9 cellular contexts compared by ENCODE assay signal in the genomic region with DNA sequence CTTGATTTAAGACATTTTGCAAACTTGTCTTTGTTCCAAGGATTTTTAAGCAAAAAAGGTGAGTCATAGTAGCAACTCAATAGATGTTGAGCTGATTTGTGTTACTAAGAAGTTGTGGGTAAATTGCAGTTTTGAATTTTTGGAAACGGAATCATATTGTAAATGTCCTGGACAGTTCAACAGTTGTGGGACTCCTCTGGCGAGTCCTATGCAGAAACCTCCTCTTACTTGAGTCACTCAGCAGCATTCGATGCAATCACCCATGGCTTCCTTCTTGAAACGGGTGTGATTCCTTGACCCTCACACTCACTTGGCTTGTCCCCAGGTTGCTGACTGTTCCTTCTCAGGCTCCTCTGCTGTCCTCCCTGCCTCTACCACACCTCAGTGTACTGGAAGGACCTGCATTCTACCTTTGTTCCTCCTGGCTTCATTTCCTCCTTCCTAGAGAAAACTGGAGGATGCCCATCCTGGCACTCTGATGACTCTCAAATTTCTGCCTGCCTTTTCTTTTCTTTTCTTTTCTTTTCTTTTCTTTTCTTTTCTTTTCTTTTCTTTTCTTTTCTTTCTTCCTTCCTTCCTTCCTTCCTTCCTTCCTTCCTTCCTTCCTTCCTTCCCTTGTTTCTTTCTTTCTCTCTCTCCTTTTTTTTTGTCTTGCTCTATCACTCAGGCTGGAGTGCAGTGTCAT. TPM values are rescaled to one million over a fixed set of nuclear protein-coding genes. Genes with fewer than 3 reads are reported as not detected.
DNase-seq lines count a peak whose midpoint lies in the region; ATAC-seq and TF ChIP-seq lines count a peak whose summit lies in the region.
"Had no signal": no experiment of that assay in that cellular context is flagged by ENCODE, and none has a peak within 500 bp of the region (broad histone marks: within the 10 kb centered on the region; RNA-seq: fewer than 3 reads in every experiment).

No MANE protein-coding gene starts in this region.

- no peaks in the 10 kb centered on the region for H3K27me3 Mint-ChIP-seq in MCF 10A (ENCODE audit: insufficient read depth, unreplicated experiment)

- H3K36me3 Mint-ChIP-seq in MCF 10A (ENCODE audit: insufficient read depth, unreplicated experiment) = peaks cover 9% of the 10 kb centered on the region

- peaks cover 6% of the 10 kb centered on the region; the same call in 1 of the 2 replicates for H3K9me1 ChIP-seq in IMR-90 (ENCODE audit: insufficient read depth, low read length)

- dilution Hi-C loops in IMR-90 (cut with HindIII; ENCODE audit: low sequenced_read_pairs, unreplicated experiment) = no loop called here

- POLR2A ChIA-PET in IMR-90 (lab: Charles Lee; ENCODE audit: unreplicated experiment) = no interaction called here
- POLR2A ChIA-PET in MCF 10A (lab: Yijun Ruan, JAX) = interaction anchor here (0.7 to 1.6 kb wide), 2 partner anchors 18 to 98 kb away, joined by 3 to 5 read pairs; no protein-coding TSS in a partner anchor

- peak overlapping the region; percentile 15; the same call in 1 of the 2 replicates for H3K4ac ChIP-seq in IMR-90 (ENCODE audit: low read depth, low read length)

- H3K79me2 ChIP-seq in osteoblast (ENCODE audit: insufficient read depth, low read length) = no peaks in the 10 kb centered on the region

- CTCF ChIA-PET in IMR-90 (lab: Yijun Ruan, JAX) (no interaction called here), MCF 10A (lab: Yijun Ruan, JAX) (interaction anchor here (0.7 to 1.3 kb wide), 2 partner anchors 11 to 1395 kb away, joined by 3 read pairs; no protein-coding TSS in a partner anchor)

- H3K36me3 ChIP-seq in BLaER1 treated with 17β-estradiol and CSF1 and Interleukin-3, amounts not matched to agents 10 nM and 100 nM = no peaks in the 10 kb centered on the region
- H3K36me3 ChIP-seq in IMR-90 (ENCODE audit: control insufficient read depth, insufficient read depth, low read length) (no peaks in the 10 kb centered on the region), osteoblast (ENCODE audit: insufficient read depth, low read length) (no peaks in the 10 kb centered on the region)

- no peak overlapping the region for H3K9ac ChIP-seq in BLaER1 treated with 17β-estradiol and CSF1 and Interleukin-3, amounts not matched to agents 10 nM and 100 nM
- no peak overlapping the region for H3K9ac ChIP-seq in IMR-90 (ENCODE audit: low read depth, low read length)

- 0 out of 2 replicates have a peak overlapping the region, but pooled peaks have one; percentile 59 for H3K23ac ChIP-seq in IMR-90 (ENCODE audit: low read depth, low read length)

- peak overlapping the region; percentile 44 for H2AK9ac ChIP-seq in IMR-90 (replicated peaks; ENCODE audit: low read depth, low read length, poor library complexity)

- in situ Hi-C loops in IMR-90 (cut with MboI; ENCODE audit: low sequenced_read_pairs) = no loop called here

- no peaks in the 10 kb centered on the region for H3K9me3 ChIP-seq in BLaER1 treated with 17β-estradiol and CSF1 and Interleukin-3, amounts not matched to agents 10 nM and 100 nM (replicated peaks in 1 of 11)
- no peaks in the 10 kb centered on the region for H3K9me3 ChIP-seq in IMR-90 (ENCODE audit: control insufficient read depth, insufficient read depth, low read length)
- no peaks in the 10 kb centered on the region for H3K9me3 ChIP-seq in osteoblast (ENCODE audit: low read depth, low read length)

- TF ChIP-seq CTCF in IMR-90 (conservative IDR thresholded peaks at IDR 0.05; ENCODE audit: low read depth, low read length) (no peak), MCF 10A (IDR thresholded peaks at IDR 0.05; ENCODE audit: unreplicated experiment) (no peak), osteoblast (IDR thresholded peaks at IDR 0.05; ENCODE audit: extremely low read depth, low read depth, low read length) (no peak)

- H4K5ac ChIP-seq in IMR-90 (ENCODE audit: low read depth, low read length) = no peak overlapping the region

- no peak overlapping the region; a peak in 2 of 20 replicates for H3K4me3 ChIP-seq in BLaER1 treated with 17β-estradiol and CSF1 and Interleukin-3, amounts not matched to agents 10 nM and 100 nM
- no peak overlapping the region for H3K4me3 ChIP-seq in IMR-90 (ENCODE audit: insufficient read depth, low read depth, low read length)
- H3K4me3 ChIP-seq in osteoblast (ENCODE audit: insufficient read depth, low read length) = peak overlapping the region; percentile 19

- no peaks in the 10 kb centered on the region for H3K27me3 ChIP-seq in BLaER1 treated with 17β-estradiol and CSF1 and Interleukin-3, amounts not matched to agents 10 nM and 100 nM
- H3K27me3 ChIP-seq in IMR-90 (ENCODE audit: control insufficient read depth, insufficient read depth, low read length) (peaks cover 8% of the 10 kb centered on the region), osteoblast (ENCODE audit: insufficient read depth, low read length) (no peaks in the 10 kb centered on the region)

- peak overlapping the region in 1 of 2 experiments; percentile 30; a peak in 1 of 4 replicates for H4K8ac ChIP-seq in IMR-90 (ENCODE audit: low read depth in 2 of 2, low read length in 2 of 2)

- ATAC-seq in IMR-90 (ENCODE audit: low read depth) (peak; percentile 49), GM19397 (IDR thresholded peaks at IDR 0.05; ENCODE audit: unreplicated experiment) (no peak), GM21367 (IDR thresholded peaks at IDR 0.05; ENCODE audit: unreplicated experiment) (no peak), HG02610 (IDR thresholded peaks at IDR 0.05; ENCODE audit: unreplicated experiment) (no peak)

- no peak overlapping the region for H2BK20ac ChIP-seq in IMR-90 (ENCODE audit: low read depth, low read length)

- H3K79me1 ChIP-seq in IMR-90 (ENCODE audit: low read depth in 1 of 2, low read length in 2 of 2) = no peaks in the 10 kb centered on the region

- H2AFZ ChIP-seq in IMR-90 (replicated peaks; ENCODE audit: low read length, poor library complexity) (no peak overlapping the region), osteoblast (ENCODE audit: low read length) (peak overlapping the region; percentile 70)

- H3K4me1 ChIP-seq in BLaER1 treated with 17β-estradiol and CSF1 and Interleukin-3, amounts not matched to agents 10 nM and 100 nM = peaks cover 18 to 30% (median 27%) of the 10 kb centered on the region in 10 experiments
- H3K4me1 ChIP-seq in IMR-90 (ENCODE audit: control insufficient read depth, insufficient read depth, low read length) (peaks cover 13% of the 10 kb centered on the region), osteoblast (ENCODE audit: insufficient read depth, low read length) (peaks cover 42% of the 10 kb centered on the region)

- H3K9me3 Mint-ChIP-seq in MCF 10A (ENCODE audit: unreplicated experiment) = no peaks in the 10 kb centered on the region

- TF ChIP-seq RAD21 in IMR-90 (IDR thresholded peaks at IDR 0.05; ENCODE audit: low read length) = no peak

- H3K27ac Mint-ChIP-seq in MCF 10A (ENCODE audit: low read depth, unreplicated experiment) = peak overlapping the region; percentile 66
- H3K27ac Mint-ChIP-seq: activated T-helper 1 cell treated with anti-CD3 and anti-CD28 coated beads, Interleukin-12 subunit alpha, Interleukin-12 subunit beta, Interleukin-2, Interleukin-4 antibody, amounts not matched to agents 30 ng/mL and 10 ng/mL and 1 ng/mL, durations not matched to agents 14 hours and 24 hours and 36 hours had no signal

- H3K4me3 Mint-ChIP-seq in MCF 10A (ENCODE audit: unreplicated experiment) = peak overlapping the region; percentile 65

- H3K4me2 ChIP-seq in BLaER1 treated with 17β-estradiol and CSF1 and Interleukin-3, amounts not matched to agents 10 nM and 100 nM = peak overlapping the region; percentile 73 to 97 (median 88)
- H3K4me2 ChIP-seq in IMR-90 (ENCODE audit: low read depth, low read length) (peak overlapping the region; percentile 66), osteoblast (ENCODE audit: insufficient read depth, low read length) (peak overlapping the region; percentile 83)

- H3K14ac ChIP-seq in IMR-90 (replicated peaks; ENCODE audit: low read depth, low read length) = no peak overlapping the region

- no peak for TF ChIP-seq POLR2A in IMR-90 (IDR thresholded peaks at IDR 0.05; ENCODE audit: low read depth, low read length)

- BruUV-seq in IMR-90 (replicated peaks; lab: Mats Ljungman, UMichigan) = no TSS peak
- no TSS peak for BruUV-seq in MCF 10A (replicated peaks; lab: Mats Ljungman, UMichigan)

- H2BK5ac ChIP-seq in IMR-90 (ENCODE audit: low read depth, low read length, poor library complexity, severe bottlenecking) = no peak overlapping the region

- DNase-seq in IMR-90 (peak; percentile 77), MCF 10A (ENCODE audit: unreplicated experiment) (peak; percentile 84), osteoblast (ENCODE audit: insufficient read length, low spot score, missing footprints) (peak; percentile 70), NCI-H128 (lab: John Stamatoyannopoulos, UW; ENCODE audit: unreplicated experiment) (no peak)

- H3K4me1 Mint-ChIP-seq in MCF 10A (ENCODE audit: insufficient read depth, unreplicated experiment) = peaks cover 52% of the 10 kb centered on the region

- no peaks in the 10 kb centered on the region for H4K20me1 ChIP-seq in BLaER1 treated with 17β-estradiol and CSF1 and Interleukin-3, amounts not matched to agents 10 nM and 100 nM
- no peaks in the 10 kb centered on the region for H4K20me1 ChIP-seq in IMR-90 (ENCODE audit: insufficient read depth, low read length)
- no peaks in the 10 kb centered on the region for H4K20me1 ChIP-seq in osteoblast (ENCODE audit: insufficient read depth, low read length)

- no peak overlapping the region for H2AK5ac ChIP-seq in IMR-90 (ENCODE audit: low read depth, low read length)

- H3K27ac ChIP-seq in BLaER1 treated with 17β-estradiol and CSF1 and Interleukin-3, amounts not matched to agents 10 nM and 100 nM = no peak overlapping the region
- H3K27ac ChIP-seq in IMR-90 (ENCODE audit: insufficient read depth, low read length) = no peak overlapping the region
- H3K27ac ChIP-seq in osteoblast (ENCODE audit: low read depth, low read length) = peak overlapping the region; percentile 67

- H2BK120ac ChIP-seq in IMR-90 (ENCODE audit: low read depth, low read length) = no peak overlapping the region; the same call in 1 of the 2 replicates

- no peak overlapping the region for H2BK15ac ChIP-seq in IMR-90 (ENCODE audit: low read depth, low read length)

- H3K18ac ChIP-seq in IMR-90 (ENCODE audit: low read depth, low read length) = no peak overlapping the region

- no CpG with 5 or more reads among the region's 4 CpGs for WGBS in IMR-90 (ENCODE audit: extremely low coverage in 2 of 2, insufficient read length in 1 of 2), 2 experiments

- intact Hi-C loops in IMR-90 (cut with micrococcal nuclease) (no loop called here), MCF 10A (cut with micrococcal nuclease) (no loop called here)

- no peak overlapping the region for H4K91ac ChIP-seq in IMR-90 (ENCODE audit: insufficient read depth, low read depth, low read length)

- no peak overlapping the region for H3K56ac ChIP-seq in IMR-90 (ENCODE audit: extremely low read depth, insufficient read depth, low read length)

TF ChIP-seq in IMR-90, 13 proteins besides CTCF, POLR2A, EP300 and RAD21 (continues in another document):
- TF ChIP-seq RFX5 (IDR thresholded peaks at IDR 0.05; ENCODE audit: low read depth, low read length) = no peak
- 0 out of 2 replicates have a peak, but pooled peaks have one; percentile 33 for TF ChIP-seq FOS (IDR thresholded peaks at IDR 0.05; ENCODE audit: low read depth, low read length)

RNA-seq across cellular contexts. Expression of a gene that starts 52.8 kb away (rescaled TPM):
- 2.5 and 4.1 TPM in 2 replicates for total RNA-seq in IMR-90 (2012; rRNA removed)
- 1.2 and 1.8 TPM in 2 replicates for polyA plus RNA-seq in IMR-90 (2012; rRNA removed)
- polyA plus RNA-seq in IMR-90 (2012; cell fraction: cytosol; rRNA removed) = 0.61 and 1.7 TPM in 2 replicates
- polyA plus RNA-seq in IMR-90 (2012; cell fraction: nucleus; rRNA removed; ENCODE audit: low replicate concordance) = 0.34 and 0.88 TPM in 2 replicates
- total RNA-seq in MCF 10A (2022) = not detected in 2 replicates
- total RNA-seq in osteoblast = 2.5 and 2.9 TPM in 2 replicates
